Comparison of ENCODE assay signal across 13 cellular contexts in genomic region chr1:160414836-160415235, GRCh38. TPM values are rescaled to one million over a fixed set of nuclear protein-coding genes. Genes with fewer than 3 reads are reported as not detected.
"Had no signal": no experiment of that assay in that cellular context is flagged by ENCODE, and none has a peak within 500 bp of the region (broad histone marks: within the 10 kb centered on the region; RNA-seq: fewer than 3 reads in every experiment).

No MANE protein-coding gene starts in this region.

- H3K4me1 ChIP-seq: lower lobe of right lung, tibial artery had no signal

- H2AFZ ChIP-seq: hepatocyte had no signal

- H3K9me3 ChIP-seq: lower lobe of right lung, tibial artery had no signal

- H3K27ac ChIP-seq: hepatocyte, lower lobe of right lung, tibial artery had no signal

- DNase-seq: activated B cell treated with CpG ODN at 0.5 μM for 24 hours; activated CD4-positive, alpha-beta memory T cell treated with anti-CD3 and anti-CD28 coated beads, Interleukin-2, amount 10 ng/mL, durations not matched to agents 7 days and 5 days; activated CD4-positive, alpha-beta T cell treated with anti-CD3 and anti-CD28 coated beads for 48 hours; activated CD8-positive, alpha-beta memory T cell treated with anti-CD3 and anti-CD28 coated beads, Interleukin-2, amount 10 ng/mL, durations not matched to agents 7 days and 5 days; central memory CD4-positive, alpha-beta T cell; left colon; lower lobe of right lung; retina; stimulated activated naive CD4-positive, alpha-beta T cell treated with Interleukin-2 at 50 U/mL for 16 hours; tibial artery had no signal

- H3K36me3 ChIP-seq: lower lobe of right lung had no signal

- H3K4me2 ChIP-seq: hepatocyte had no signal

- H3K4me3 ChIP-seq: hepatocyte, lower lobe of right lung, tibial artery had no signal

- ATAC-seq: activated CD8-positive, alpha-beta memory T cell treated with anti-CD3 and anti-CD28 coated beads, Interleukin-2, amount 10 ng/mL, durations not matched to agents 7 days and 5 days; left colon; lower lobe of right lung had no signal

- H3K27me3 ChIP-seq: hepatocyte, tibial artery had no signal

RNA-seq across cellular contexts. Expression of gene VANGL2, which starts 14.5 kb away (rescaled TPM):
- total RNA-seq: activated CD4-positive, alpha-beta memory T cell treated with anti-CD3 and anti-CD28 coated beads, Interleukin-2, amount 10 ng/mL, durations not matched to agents 7 days and 5 days; activated CD8-positive, alpha-beta memory T cell treated with anti-CD3 and anti-CD28 coated beads, Interleukin-2, amount 10 ng/mL, durations not matched to agents 7 days and 5 days had no signal

RNA-seq across cellular contexts. Expression of gene NHLH1, which starts 48.0 kb away (rescaled TPM):
- total RNA-seq: glomerular endothelial cell, urinary bladder had no signal
- polyA plus RNA-seq: hepatocyte had no signal
